Comparison of ENCODE assay signal across 10 cellular contexts in genomic region chr5:150503977-150504620, GRCh38. TPM values are rescaled to one million over a fixed set of nuclear protein-coding genes. Genes with fewer than 3 reads are reported as not detected.
DNase-seq lines count a peak whose midpoint lies in the region; ATAC-seq and TF ChIP-seq lines count a peak whose summit lies in the region.
"Had no signal": no experiment of that assay in that cellular context is flagged by ENCODE, and none has a peak within 500 bp of the region (broad histone marks: within the 10 kb centered on the region; RNA-seq: fewer than 3 reads in every experiment).

No MANE protein-coding gene starts in this region.

- no peaks in the 10 kb centered on the region for H4K20me1 ChIP-seq in mammary epithelial cell (ENCODE audit: insufficient read depth, low read length)

- H3K36me3 ChIP-seq in mammary epithelial cell (ENCODE audit: insufficient read depth, low read length): no peaks in the 10 kb centered on the region
- H3K36me3 ChIP-seq: HAP-1 had no signal

- DNase-seq in NCI-H146 treated with DMSO at 0.1 percent for 48 hours (lab: John Stamatoyannopoulos, UW; ENCODE audit: unreplicated experiment): peak; percentile 14
- no peak for DNase-seq in mammary epithelial cell
- peak; percentile 82 for DNase-seq in left lobe of liver (ENCODE audit: low spot score)
- peak in 40 of 49 donors; percentile 38 to 91 (median 68) for DNase-seq in substantia nigra (lab: John Stamatoyannopoulos, UW)
- no peak for DNase-seq in NCI-H2107 (lab: John Stamatoyannopoulos, UW)
- DNase-seq in GM10266 (ENCODE audit: extremely low spot score): no peak
- no peak for DNase-seq in NCI-H510A (lab: John Stamatoyannopoulos, UW)
- DNase-seq in activated CD4-positive, alpha-beta T cell treated with anti-CD3 and anti-CD28 coated beads, Interleukin-2, amount 10 ng/mL, durations not matched to agents 24 days and 14 days: no peak

- H3K27me3 Mint-ChIP-seq in activated CD4-positive, alpha-beta T cell treated with anti-CD3 and anti-CD28 coated beads, Interleukin-2, amount 10 ng/mL, durations not matched to agents 24 days and 14 days: peaks cover 3% of the 10 kb centered on the region
- H3K27me3 Mint-ChIP-seq: natural killer cell treated with Interleukin-12 subunit alpha and Interleukin-12 subunit beta and Interleukin-15 and Interleukin-18, amount 100 ng/mL, for 72 hours had no signal

- H3K9me3 ChIP-seq in mammary epithelial cell (replicated peaks; ENCODE audit: insufficient read depth, low read length): no peaks in the 10 kb centered on the region
- H3K9me3 ChIP-seq: HAP-1 had no signal

- no peak overlapping the region for H3K4me3 ChIP-seq in mammary epithelial cell (replicated peaks in 1 of 3; ENCODE audit: insufficient read depth in 1 of 3, low read depth in 2 of 3, low read length in 3 of 3)
- H3K4me3 ChIP-seq: HAP-1 had no signal

- no peak overlapping the region for H2AFZ ChIP-seq in mammary epithelial cell (ENCODE audit: low read depth, low read length)

- H3K27ac ChIP-seq in mammary epithelial cell (ENCODE audit: insufficient read depth, low read depth, low read length) (no peak overlapping the region), substantia nigra (ENCODE audit: low read depth, low read length, poor library complexity, severe bottlenecking) (peak overlapping the region; percentile 99)

- peaks cover 100% of the 10 kb centered on the region for H3K79me2 ChIP-seq in mammary epithelial cell (ENCODE audit: insufficient read depth, low read length)

- no peaks in the 10 kb centered on the region for H3K4me1 Mint-ChIP-seq in activated CD4-positive, alpha-beta T cell treated with anti-CD3 and anti-CD28 coated beads, Interleukin-2, amount 10 ng/mL, durations not matched to agents 24 days and 14 days

- in situ Hi-C loops in mammary epithelial cell (cut with MboI; ENCODE audit: low sequenced_read_pairs in 2 of 2): no loop called here

- H3K4me1 ChIP-seq in mammary epithelial cell (ENCODE audit: insufficient read depth, low read length): peaks cover 87% of the 10 kb centered on the region
- H3K4me1 ChIP-seq: HAP-1 had no signal

- WGBS in mammary epithelial cell (ENCODE audit: low coverage, missing lambda C conversion rate): 24% methylated on average over 8 of the region's 9 CpGs

- no peaks in the 10 kb centered on the region for H3K36me3 Mint-ChIP-seq in activated CD4-positive, alpha-beta T cell treated with anti-CD3 and anti-CD28 coated beads, Interleukin-2, amount 10 ng/mL, durations not matched to agents 24 days and 14 days (ENCODE audit: low read depth)
- H3K36me3 Mint-ChIP-seq: natural killer cell treated with Interleukin-12 subunit alpha and Interleukin-12 subunit beta and Interleukin-15 and Interleukin-18, amount 100 ng/mL, for 72 hours had no signal

- peak; percentile 64 for ATAC-seq in left lobe of liver
- ATAC-seq: natural killer cell treated with Interleukin-12 subunit alpha and Interleukin-12 subunit beta and Interleukin-15 and Interleukin-18, amount 100 ng/mL, for 72 hours had no signal

- CTCF ChIA-PET in mammary epithelial cell (lab: Charles Lee; ENCODE audit: low non-redundant PET): no interaction called here

- no peak overlapping the region for H3K27ac Mint-ChIP-seq in activated CD4-positive, alpha-beta T cell treated with anti-CD3 and anti-CD28 coated beads, Interleukin-2, amount 10 ng/mL, durations not matched to agents 24 days and 14 days
- H3K27ac Mint-ChIP-seq: natural killer cell treated with Interleukin-12 subunit alpha and Interleukin-12 subunit beta and Interleukin-15 and Interleukin-18, amount 100 ng/mL, for 72 hours had no signal

- H3K4me3 Mint-ChIP-seq in activated CD4-positive, alpha-beta T cell treated with anti-CD3 and anti-CD28 coated beads, Interleukin-2, amount 10 ng/mL, durations not matched to agents 24 days and 14 days: no peak overlapping the region
- H3K4me3 Mint-ChIP-seq: natural killer cell treated with Interleukin-12 subunit alpha and Interleukin-12 subunit beta and Interleukin-15 and Interleukin-18, amount 100 ng/mL, for 72 hours had no signal

- H3K9ac ChIP-seq in mammary epithelial cell (ENCODE audit: insufficient read depth, low read length): no peak overlapping the region

- TF ChIP-seq CTCF in mammary epithelial cell (conservative IDR thresholded peaks at IDR 0.05 in 1 of 2, IDR thresholded peaks at IDR 0.05 in 1 of 2; ENCODE audit: extremely low read depth in 1 of 2, insufficient read depth in 1 of 2, low read depth in 1 of 2, low read length in 2 of 2) (peak in 1 of 2 donors; percentile 2), GM10266 (IDR thresholded peaks at IDR 0.05; ENCODE audit: control insufficient read depth, insufficient read depth, low read depth, missing control alignments) (no peak)

- intact Hi-C loops in mammary epithelial cell (cut with micrococcal nuclease): no loop called here
- intact Hi-C loops in activated CD4-positive, alpha-beta T cell treated with anti-CD3 and anti-CD28 coated beads, Interleukin-2, amount 10 ng/mL, durations not matched to agents 24 days and 14 days (cut with micrococcal nuclease): no loop called here

- H3K4me2 ChIP-seq in mammary epithelial cell (ENCODE audit: insufficient read depth, low read depth, low read length): peak overlapping the region; percentile 10

- no peaks in the 10 kb centered on the region for H3K9me3 Mint-ChIP-seq in activated CD4-positive, alpha-beta T cell treated with anti-CD3 and anti-CD28 coated beads, Interleukin-2, amount 10 ng/mL, durations not matched to agents 24 days and 14 days
- H3K9me3 Mint-ChIP-seq: natural killer cell treated with Interleukin-12 subunit alpha and Interleukin-12 subunit beta and Interleukin-15 and Interleukin-18, amount 100 ng/mL, for 72 hours had no signal

- no TSS peak for BruUV-seq in mammary epithelial cell (replicated peaks; lab: Mats Ljungman, UMichigan)

- no peaks in the 10 kb centered on the region for H3K27me3 ChIP-seq in mammary epithelial cell (ENCODE audit: insufficient read depth, low read length)

- dilution Hi-C loops in mammary epithelial cell (cut with HindIII; ENCODE audit: low sequenced_read_pairs): loop anchor here (5.0 kb wide), 1 partner anchor 102 kb away; no protein-coding TSS in a partner anchor

RNA-seq across cellular contexts. Expression of gene NDST1, which starts 3.8 kb away (rescaled TPM):
- 100 to 1,000 TPM; 114 to 128 TPM for total RNA-seq in mammary epithelial cell
- polyA plus RNA-seq in mammary epithelial cell: 43.2 TPM
- 101 TPM for polyA minus RNA-seq in mammary epithelial cell
- 63.7 TPM for total RNA-seq in left lobe of liver
- 2.8 and 3.9 TPM in 2 replicates for total RNA-seq in activated CD4-positive, alpha-beta T cell treated with anti-CD3 and anti-CD28 coated beads, Interleukin-2, amount 10 ng/mL, durations not matched to agents 24 days and 14 days

RNA-seq across cellular contexts. Expression of gene RPS14, which starts 54.6 kb away (rescaled TPM):
- total RNA-seq in mammary epithelial cell: 1,000 to 10,000 TPM; 1,819 to 2,158 TPM
- polyA plus RNA-seq in mammary epithelial cell: 6,134 TPM
- 1,433 TPM for polyA minus RNA-seq in mammary epithelial cell
- 660 TPM for total RNA-seq in left lobe of liver
- total RNA-seq in activated CD4-positive, alpha-beta T cell treated with anti-CD3 and anti-CD28 coated beads, Interleukin-2, amount 10 ng/mL, durations not matched to agents 24 days and 14 days: 2,567 and 2,587 TPM in 2 replicates

Comparison
In these comparisons a context has a peak if more than half of its experiments do, and no peak if none do; other contexts are left out.
1. DNase-seq: peak in NCI-H146 treated with DMSO at 0.1 percent for 48 hours (single experiment), left lobe of liver (single experiment) and substantia nigra (40 of 49); none in mammary epithelial cell (single experiment), NCI-H2107 (single experiment), GM10266 (single experiment), NCI-H510A (single experiment) and activated CD4-positive, alpha-beta T cell treated with anti-CD3 and anti-CD28 coated beads, Interleukin-2, amount 10 ng/mL, durations not matched to agents 24 days and 14 days (single experiment).
2. RNA of gene NDST1, which starts 3.8 kb away (total RNA-seq): 114 to 128 TPM in mammary epithelial cell and 63.7 TPM in left lobe of liver (single experiment); 2.8 to 3.9 TPM in activated CD4-positive, alpha-beta T cell treated with anti-CD3 and anti-CD28 coated beads, Interleukin-2, amount 10 ng/mL, durations not matched to agents 24 days and 14 days; every median in the first group is over 10 times any median in the second.